ENCODE assay signal across 8 cellular contexts in genomic region chr7:123748734-123749536, GRCh38. TPM values are rescaled to one million over a fixed set of nuclear protein-coding genes. Genes with fewer than 3 reads are reported as not detected.
DNase-seq lines count a peak whose midpoint lies in the region; ATAC-seq and TF ChIP-seq lines count a peak whose summit lies in the region.

Gene WASL (minus strand): TSS chr7:123749003. CDS start chr7:123748734, 269 bp downstream.

- DNase-seq in SIG-M5 treated with dmso at 0.1 percent for 504 hours (lab: John Stamatoyannopoulos, UW; ENCODE audit: unreplicated experiment) (peak; percentile 81), SIG-M5 (lab: John Stamatoyannopoulos, UW) (no peak), NCI-H2081 (lab: John Stamatoyannopoulos, UW) (peak; percentile 95 to 96), UCSD-AML1 (lab: John Stamatoyannopoulos, UW; ENCODE audit: unreplicated experiment) (peak; percentile 87), brain microvascular endothelial cell (peak; percentile 77), iPS DF 6.9 (ENCODE audit: low read depth, low spot score) (peak; percentile 81), gastrocnemius medialis (peak; percentile 87 to 91)

- H3K4me3 ChIP-seq in brain microvascular endothelial cell (ENCODE audit: low read depth, low read length): peak within 1 kb of the TSS; percentile 84
- H3K4me3 ChIP-seq in iPS DF 6.9 (ENCODE audit: low read length): peak within 1 kb of the TSS; percentile 86
- H3K4me3 ChIP-seq in gastrocnemius medialis: peak within 1 kb of the TSS; percentile 75 to 97 (median 91)

- ATAC-seq in HG03039 (IDR thresholded peaks at IDR 0.05; ENCODE audit: unreplicated experiment) (peak; percentile 74), gastrocnemius medialis (peak; percentile 79 to 80)

- no peak for TF ChIP-seq CTCF in brain microvascular endothelial cell (IDR thresholded peaks at IDR 0.05; ENCODE audit: low read depth, low read length, missing control alignments)
- TF ChIP-seq CTCF in gastrocnemius medialis (IDR thresholded peaks at IDR 0.05 in 4 of 5, conservative IDR thresholded peaks at IDR 0.05 in 1 of 5): peak in 3 of 5 experiments; percentile 21 to 37 (median 32)

- H3K27me3 ChIP-seq in brain microvascular endothelial cell (replicated peaks) (no peaks in the 10 kb centered on the region), iPS DF 6.9 (ENCODE audit: control insufficient read depth, insufficient read depth, low read length) (no peaks in the 10 kb centered on the region), gastrocnemius medialis (no peaks in the 10 kb centered on the region)

- intact Hi-C loops in gastrocnemius medialis (cut with DNase I; ENCODE audit: low total_unique reads): loop anchor here (2.0 to 5.0 kb wide), 6 partner anchors 67 to 214 kb away; partner anchors contain the start of genes ASB15, IQUB and LMOD2

- H3K4me1 ChIP-seq in iPS DF 6.9 (ENCODE audit: control insufficient read depth, insufficient read depth, low read length) (no peaks in the 10 kb centered on the region; the same call in 1 of the 2 replicates), gastrocnemius medialis (peaks cover 50 to 51% of the 10 kb centered on the region in 2 donors)

- no CpG with 5 or more reads among the region's 93 CpGs for WGBS in iPS DF 6.9 (ENCODE audit: insufficient coverage, insufficient read length)

- in situ Hi-C loops in brain microvascular endothelial cell (cut with HindIII; ENCODE audit: low pct_ligation_motif_present, low sequenced_read_pairs) (no loop called here), gastrocnemius medialis (cut with MboI; ENCODE audit: low sequenced_read_pairs in 4 of 4) (loop anchor here in 1 of 4 donors (10.0 to 25.0 kb wide), 2 partner anchors 214 to 1188 kb away; partner anchors contain the start of genes IQUB and POT1)

- H3K36me3 ChIP-seq in brain microvascular endothelial cell (replicated peaks): no peaks in the 10 kb centered on the region
- no peaks in the 10 kb centered on the region for H3K36me3 ChIP-seq in iPS DF 6.9 (ENCODE audit: control insufficient read depth, insufficient read depth, low read length)
- no peaks in the 10 kb centered on the region for H3K36me3 ChIP-seq in gastrocnemius medialis

- H3K27ac ChIP-seq in brain microvascular endothelial cell (peak within 1 kb of the TSS; percentile 83), iPS DF 6.9 (ENCODE audit: low read length) (no peak within 1 kb of the TSS), gastrocnemius medialis (peak within 1 kb of the TSS; percentile 96 to 99 (median 99))

- H3K9me3 ChIP-seq in iPS DF 6.9 (ENCODE audit: control insufficient read depth, insufficient read depth, low read length) (no peaks in the 10 kb centered on the region), gastrocnemius medialis (no peaks in the 10 kb centered on the region)

- TF ChIP-seq POLR2A in gastrocnemius medialis (IDR thresholded peaks at IDR 0.05): peak; percentile 97 to 98

RNA-seq across cellular contexts. Expression of gene WASL, which starts in this region (rescaled TPM):
- total RNA-seq in gastrocnemius medialis: 10 to 100 TPM; 29.0 to 40.4 (median 33.0) TPM
